In the genomic region with DNA sequence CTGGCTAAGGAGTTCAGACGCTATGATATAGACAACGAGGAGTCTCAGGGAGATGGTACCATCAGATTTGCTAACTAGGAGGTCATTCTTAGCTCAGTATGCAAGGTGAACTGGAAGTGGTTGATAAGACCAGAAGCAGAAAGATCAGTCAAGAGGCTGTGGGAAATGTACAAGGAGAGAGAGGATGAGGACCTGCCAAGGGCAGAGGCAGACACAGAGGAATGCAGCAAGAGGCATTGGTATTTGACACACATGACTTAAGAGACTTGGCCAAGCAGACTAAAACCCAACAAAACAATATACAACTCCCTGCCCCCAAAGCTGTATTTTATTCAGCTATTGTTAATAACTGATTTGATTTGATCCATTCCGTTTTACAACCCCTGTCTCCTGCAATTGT, we compare ENCODE assay signal across 18 cellular contexts.
A peak's percentile ranks its signal among the peaks of the same experiment; 100 is the strongest.
DNase-seq lines count a peak whose midpoint lies in the region; ATAC-seq and TF ChIP-seq lines count a peak whose summit lies in the region.
"Had no signal": no experiment of that assay in that cellular context is flagged by ENCODE, and none has a peak within 500 bp of the region (broad histone marks: within the 10 kb centered on the region; RNA-seq: fewer than 3 reads in every experiment).

No MANE protein-coding gene starts in this region.

- H3K4me1 ChIP-seq in cardiac muscle cell (ENCODE audit: low read depth) (peaks cover 24% of the 10 kb centered on the region), right cardiac atrium (ENCODE audit: control insufficient read depth, insufficient read depth, low read length) (no peaks in the 10 kb centered on the region), left lung (no peaks in the 10 kb centered on the region), thyroid gland (peaks cover 7 to 17% of the 10 kb centered on the region in 2 donors), sigmoid colon (no peaks in the 10 kb centered on the region)
- H3K4me1 ChIP-seq: BLaER1, Caco-2, HAP-1 had no signal

- TF ChIP-seq EP300 in sigmoid colon (IDR thresholded peaks at IDR 0.05): no peak

- WGBS in right cardiac atrium: 46% methylated on average over 3 of the region's 3 CpGs
- WGBS in thyroid gland, 2 donors: 57 to 66% methylated on average over 3 of the region's 3 CpGs
- 77 to 87% methylated on average over 3 of the region's 3 CpGs for WGBS in sigmoid colon, 2 donors

- TF ChIP-seq CTCF in cardiac muscle cell (IDR thresholded peaks at IDR 0.05; ENCODE audit: low read depth, low read length) (no peak), left lung (IDR thresholded peaks at IDR 0.05) (no peak), thyroid gland (IDR thresholded peaks at IDR 0.05) (no peak), sigmoid colon (IDR thresholded peaks at IDR 0.05) (no peak)

- no peaks in the 10 kb centered on the region for H3K27me3 ChIP-seq in cardiac muscle cell
- no peaks in the 10 kb centered on the region for H3K27me3 ChIP-seq in right cardiac atrium (ENCODE audit: control insufficient read depth, insufficient read depth)
- H3K27me3 ChIP-seq in left lung: no peaks in the 10 kb centered on the region
- no peaks in the 10 kb centered on the region for H3K27me3 ChIP-seq in thyroid gland
- no peaks in the 10 kb centered on the region for H3K27me3 ChIP-seq in sigmoid colon
- H3K27me3 ChIP-seq: BLaER1 had no signal

- H3K9me3 ChIP-seq in cardiac muscle cell (ENCODE audit: low read depth): no peaks in the 10 kb centered on the region
- no peaks in the 10 kb centered on the region for H3K9me3 ChIP-seq in right cardiac atrium (ENCODE audit: control insufficient read depth, low read length)
- H3K9me3 ChIP-seq in left lung: no peaks in the 10 kb centered on the region
- no peaks in the 10 kb centered on the region for H3K9me3 ChIP-seq in thyroid gland
- no peaks in the 10 kb centered on the region for H3K9me3 ChIP-seq in sigmoid colon
- H3K9me3 ChIP-seq: BLaER1, Caco-2, HAP-1 had no signal

- ATAC-seq in right cardiac atrium (no peak), left lung (peak; percentile 81), GM18502 (IDR thresholded peaks at IDR 0.05; ENCODE audit: poor library complexity, unreplicated experiment) (no peak)
- ATAC-seq: CD8-positive, alpha-beta T cell had no signal

- TF ChIP-seq POLR2A in thyroid gland (IDR thresholded peaks at IDR 0.05) (no peak), sigmoid colon (IDR thresholded peaks at IDR 0.05) (no peak)

- DNase-seq in cardiac muscle cell (ENCODE audit: low read depth in 1 of 2, low spot score in 1 of 2) (peak in 1 of 2 donors; percentile 61), right cardiac atrium (no peak), astrocyte of the hippocampus (ENCODE audit: low read depth, low spot score) (peak; percentile 15), left lung (no peak), thyroid gland (peak; percentile 46 to 60), sigmoid colon (no peak), AG20443 (ENCODE audit: low spot score) (no peak)
- DNase-seq: Caco-2; CD4-positive, CD25-positive, alpha-beta regulatory T cell; CD8-positive, alpha-beta T cell; DMS153; GF-D8; GOT3; HFFc6 had no signal

- intact Hi-C loops in right cardiac atrium (cut with DNase I): no loop called here
- intact Hi-C loops in left lung (cut with DNase I): no loop called here
- intact Hi-C loops in thyroid gland (cut with DNase I): no loop called here
- intact Hi-C loops in sigmoid colon (cut with DNase I): no loop called here

- peak overlapping the region; percentile 19 for H3K27ac ChIP-seq in cardiac muscle cell
- no peak overlapping the region for H3K27ac ChIP-seq in right cardiac atrium (ENCODE audit: low read length)
- no peak overlapping the region for H3K27ac ChIP-seq in left lung
- H3K27ac ChIP-seq in thyroid gland: peak overlapping the region in 2 of 3 donors; percentile 8 to 47
- H3K27ac ChIP-seq in sigmoid colon: no peak overlapping the region
- H3K27ac ChIP-seq: BLaER1, C4-2B had no signal

- no peaks in the 10 kb centered on the region for H3K36me3 ChIP-seq in cardiac muscle cell
- H3K36me3 ChIP-seq in left lung: no peaks in the 10 kb centered on the region
- H3K36me3 ChIP-seq in thyroid gland: no peaks in the 10 kb centered on the region
- no peaks in the 10 kb centered on the region for H3K36me3 ChIP-seq in sigmoid colon
- H3K36me3 ChIP-seq: BLaER1, HAP-1 had no signal

- H3K4me3 ChIP-seq in cardiac muscle cell (no peak overlapping the region), right cardiac atrium (ENCODE audit: low read length) (no peak overlapping the region), left lung (no peak overlapping the region), thyroid gland (replicated peaks in 1 of 3) (no peak overlapping the region), sigmoid colon (no peak overlapping the region)
- H3K4me3 ChIP-seq: BLaER1, HAP-1 had no signal

Comparison
In these comparisons a context has a peak if more than half of its experiments do, and no peak if none do; other contexts are left out.
1. H3K27ac ChIP-seq: peak in cardiac muscle cell (single experiment) and thyroid gland (2 of 3); none in right cardiac atrium (single experiment), left lung (0 of 2) and sigmoid colon (0 of 4).
2. DNase-seq: peak in astrocyte of the hippocampus (single experiment) and thyroid gland (2 of 2); none in right cardiac atrium (0 of 3), left lung (0 of 2), sigmoid colon (single experiment) and AG20443 (single experiment).